1 cellular context compared by ENCODE assay signal in genomic region chr10:110609592-110609991, GRCh38.
TF ChIP-seq lines count a peak whose summit lies in the region.

No MANE protein-coding gene starts in this region.

TF ChIP-seq in SK-N-SH, 30 proteins besides CTCF, POLR2A, EP300 and RAD21 (continued from another document):
- TF ChIP-seq ZBTB33 (IDR thresholded peaks at IDR 0.05; ENCODE audit: borderline replicate concordance, low read depth) = no peak
- 0 out of 2 replicates have a peak, but pooled peaks have one; percentile 10 for TF ChIP-seq PBX3 (IDR thresholded peaks at IDR 0.05)
- no peak for TF ChIP-seq RFX5 (IDR thresholded peaks at IDR 0.05; ENCODE audit: low read length)
- no peak for TF ChIP-seq YY1 (IDR thresholded peaks at IDR 0.05; ENCODE audit: low read depth)
- TF ChIP-seq CHD2 (IDR thresholded peaks at IDR 0.05; ENCODE audit: low read length, partially characterized antibody) = no peak
